ENCODE assay signal across 8 cellular contexts in genomic region chr13:18921063-18921462, GRCh38.
"Had no signal": no experiment of that assay in that cellular context is flagged by ENCODE, and none has a peak within 500 bp of the region (broad histone marks: within the 10 kb centered on the region; RNA-seq: fewer than 3 reads in every experiment).

No MANE protein-coding gene starts in this region.

- DNase-seq: H9, HCEC 1CT, KG1 had no signal

- H3K27ac Mint-ChIP-seq: GM23338, H9, IgD-negative memory B cell had no signal

- H3K4me1 Mint-ChIP-seq: GM23338, H9, IgD-negative memory B cell had no signal

- H3K27me3 Mint-ChIP-seq: IgD-negative memory B cell had no signal

- H3K36me3 Mint-ChIP-seq: IgD-negative memory B cell had no signal

- H3K4me3 ChIP-seq: GM23338 had no signal

- H2AFZ ChIP-seq: GM23338 had no signal

- FAIRE-seq: H1, H54, HTR-8/SVneo had no signal

- ATAC-seq: GM23338 had no signal

- H3K4me3 Mint-ChIP-seq: GM23338, H9, IgD-negative memory B cell had no signal

- H3K4me2 ChIP-seq: GM23338 had no signal
